8 cellular contexts compared by ENCODE assay signal in genomic region chr5:53262348-53262970, GRCh38.
DNase-seq lines count a peak whose midpoint lies in the region; ATAC-seq and TF ChIP-seq lines count a peak whose summit lies in the region.

No MANE protein-coding gene starts in this region.

- H3K9me3 ChIP-seq in PC-9 (ENCODE audit: insufficient read depth, low read depth) (no peaks in the 10 kb centered on the region), tibial artery (no peaks in the 10 kb centered on the region)

- H3K4me1 Mint-ChIP-seq in activated CD4-positive, alpha-beta T cell treated with anti-CD3 and anti-CD28 coated beads for 36 hours = no peaks in the 10 kb centered on the region
- no peaks in the 10 kb centered on the region for H3K4me1 Mint-ChIP-seq in activated CD4-positive, alpha-beta T cell treated with anti-CD3 and anti-CD28 coated beads, Interleukin-2, amount 10 ng/mL, durations not matched to agents 7 days and 5 days

- POLR2A ChIA-PET in activated CD4-positive, alpha-beta T cell treated with anti-CD3 and anti-CD28 coated beads for 36 hours (lab: Charles Lee) = interaction anchor here (0.6 kb wide), 1 partner anchor 314 kb away, joined by 3 read pairs; no protein-coding TSS in a partner anchor
- POLR2A ChIA-PET in activated CD4-positive, alpha-beta T cell treated with anti-CD3 and anti-CD28 coated beads, Interleukin-2, amount 10 ng/mL, durations not matched to agents 7 days and 5 days (lab: Charles Lee) = no interaction called here
- POLR2A ChIA-PET in PC-9 (lab: Charles Lee; ENCODE audit: unreplicated experiment) = no interaction called here

- H3K4me3 Mint-ChIP-seq in activated CD4-positive, alpha-beta T cell treated with anti-CD3 and anti-CD28 coated beads for 36 hours = no peak overlapping the region
- no peak overlapping the region for H3K4me3 Mint-ChIP-seq in activated CD4-positive, alpha-beta T cell treated with anti-CD3 and anti-CD28 coated beads, Interleukin-2, amount 10 ng/mL, durations not matched to agents 7 days and 5 days

- no peaks in the 10 kb centered on the region for H3K9me2 ChIP-seq in PC-9 (ENCODE audit: insufficient read depth)

- H4K20me1 ChIP-seq in PC-9 (ENCODE audit: insufficient read depth) = no peaks in the 10 kb centered on the region

- no peaks in the 10 kb centered on the region for H3K36me3 Mint-ChIP-seq in activated CD4-positive, alpha-beta T cell treated with anti-CD3 and anti-CD28 coated beads for 36 hours (ENCODE audit: low read depth)
- no peaks in the 10 kb centered on the region for H3K36me3 Mint-ChIP-seq in activated CD4-positive, alpha-beta T cell treated with anti-CD3 and anti-CD28 coated beads, Interleukin-2, amount 10 ng/mL, durations not matched to agents 7 days and 5 days (ENCODE audit: low read depth)

- intact Hi-C loops in activated CD4-positive, alpha-beta T cell treated with anti-CD3 and anti-CD28 coated beads for 36 hours (cut with DNase I, micrococcal nuclease) = loop anchor here in 1 of 2 experiments (2.0 kb wide), 1 partner anchor 954 kb away; no protein-coding TSS in a partner anchor
- intact Hi-C loops in PC-9 (cut with micrococcal nuclease; ENCODE audit: unreplicated experiment) = loop anchor here (5.0 kb wide), 3 partner anchors 170 to 955 kb away; no protein-coding TSS in a partner anchor
- intact Hi-C loops in tibial artery (cut with DNase I; ENCODE audit: low total_unique reads) = loop anchor here (10.0 kb wide), 1 partner anchor 172 kb away; no protein-coding TSS in a partner anchor
- intact Hi-C loops in posterior cingulate gyrus (cut with DNase I) = no loop called here

- no peaks in the 10 kb centered on the region for H3F3A ChIP-seq in PC-9 (ENCODE audit: insufficient read depth, low read depth)

- BruUV-seq in PC-9 (replicated peaks; lab: Mats Ljungman, UMichigan) = no TSS peak

- TF ChIP-seq CTCF in PC-9 (conservative IDR thresholded peaks at IDR 0.05) (peak; percentile 69), fibroblast of pulmonary artery (IDR thresholded peaks at IDR 0.05; ENCODE audit: low read length, missing control alignments) (peak; percentile 80), tibial artery (IDR thresholded peaks at IDR 0.05) (peak; percentile 50 to 51)

- H3K4me1 ChIP-seq in PC-9 (replicated peaks; ENCODE audit: insufficient read depth) (no peaks in the 10 kb centered on the region), tibial artery (peaks cover 0 to 12% (median 0%) of the 10 kb centered on the region in 4 donors)

- no peak overlapping the region for H2AFZ ChIP-seq in PC-9

- H3K36me3 ChIP-seq in PC-9 (ENCODE audit: low read depth) (no peaks in the 10 kb centered on the region), tibial artery (no peaks in the 10 kb centered on the region)

- H3K4me3 ChIP-seq in PC-9 (no peak overlapping the region), fibroblast of pulmonary artery (replicated peaks; ENCODE audit: low read depth, low read length) (no peak overlapping the region), tibial artery (no peak overlapping the region)

- H3K27ac ChIP-seq in PC-9 = no peak overlapping the region
- no peak overlapping the region for H3K27ac ChIP-seq in tibial artery

- CTCF ChIA-PET in activated CD4-positive, alpha-beta T cell treated with anti-CD3 and anti-CD28 coated beads for 36 hours (lab: Charles Lee) = interaction anchor here (0.7 to 0.9 kb wide), 4 partner anchors 810 to 1228 kb away, joined by 3 read pairs; no protein-coding TSS in a partner anchor
- CTCF ChIA-PET in activated CD4-positive, alpha-beta T cell treated with anti-CD3 and anti-CD28 coated beads, Interleukin-2, amount 10 ng/mL, durations not matched to agents 7 days and 5 days (lab: Charles Lee) = interaction anchor here (0.6 kb wide), 2 partner anchors 12 to 1083 kb away, joined by 3 read pairs; no protein-coding TSS in a partner anchor
- CTCF ChIA-PET in PC-9 (lab: Charles Lee) = no interaction called here

- no peak overlapping the region for H3K4me2 ChIP-seq in PC-9

- no peak overlapping the region for H3K27ac Mint-ChIP-seq in activated CD4-positive, alpha-beta T cell treated with anti-CD3 and anti-CD28 coated beads for 36 hours
- H3K27ac Mint-ChIP-seq in activated CD4-positive, alpha-beta T cell treated with anti-CD3 and anti-CD28 coated beads, Interleukin-2, amount 10 ng/mL, durations not matched to agents 7 days and 5 days = no peak overlapping the region

- no peaks in the 10 kb centered on the region for H3K27me3 ChIP-seq in PC-9 (ENCODE audit: insufficient read depth, low read depth)
- no peaks in the 10 kb centered on the region for H3K27me3 ChIP-seq in tibial artery

- no peak for ATAC-seq in activated CD4-positive, alpha-beta T cell treated with anti-CD3 and anti-CD28 coated beads for 36 hours
- no peak for ATAC-seq in HG03025 (IDR thresholded peaks at IDR 0.05; ENCODE audit: low FRiP score, unreplicated experiment)

- no peaks in the 10 kb centered on the region for H3K79me2 ChIP-seq in PC-9 (ENCODE audit: low read depth)

- H3K27me3 Mint-ChIP-seq in activated CD4-positive, alpha-beta T cell treated with anti-CD3 and anti-CD28 coated beads for 36 hours = peaks cover 12% of the 10 kb centered on the region
- peaks cover 11% of the 10 kb centered on the region for H3K27me3 Mint-ChIP-seq in activated CD4-positive, alpha-beta T cell treated with anti-CD3 and anti-CD28 coated beads, Interleukin-2, amount 10 ng/mL, durations not matched to agents 7 days and 5 days

- DNase-seq in activated CD4-positive, alpha-beta T cell treated with anti-CD3 and anti-CD28 coated beads for 36 hours = peak; percentile 26
- DNase-seq in activated CD4-positive, alpha-beta T cell treated with anti-CD3 and anti-CD28 coated beads, Interleukin-2, amount 10 ng/mL, durations not matched to agents 7 days and 5 days = no peak
- DNase-seq in PC-9 = no peak
- peak; percentile 81 for DNase-seq in fibroblast of pulmonary artery (ENCODE audit: low read depth)
- peak in 1 of 2 donors; percentile 31 for DNase-seq in tibial artery
- DNase-seq in NCI-H1436 (lab: John Stamatoyannopoulos, UW) = no peak
- DNase-seq in posterior cingulate gyrus = no peak

- no peaks in the 10 kb centered on the region for H3K9me3 Mint-ChIP-seq in activated CD4-positive, alpha-beta T cell treated with anti-CD3 and anti-CD28 coated beads for 36 hours (ENCODE audit: low read depth)
- peaks cover 1% of the 10 kb centered on the region for H3K9me3 Mint-ChIP-seq in activated CD4-positive, alpha-beta T cell treated with anti-CD3 and anti-CD28 coated beads, Interleukin-2, amount 10 ng/mL, durations not matched to agents 7 days and 5 days

Comparison
In these comparisons a context has a peak if more than half of its experiments do, and no peak if none do; other contexts are left out.
1. DNase-seq: peak in activated CD4-positive, alpha-beta T cell treated with anti-CD3 and anti-CD28 coated beads for 36 hours (single experiment) and fibroblast of pulmonary artery (single experiment); none in activated CD4-positive, alpha-beta T cell treated with anti-CD3 and anti-CD28 coated beads, Interleukin-2, amount 10 ng/mL, durations not matched to agents 7 days and 5 days (single experiment), PC-9 (0 of 2), NCI-H1436 (single experiment) and posterior cingulate gyrus (0 of 10).
2. Peak in every context shown above with its lines, with median percentiles within 50 percentile points of each other: CTCF ChIP-seq.